8 cellular contexts compared by ENCODE assay signal in genomic region chr15:66763186-66764066, GRCh38.
DNase-seq lines count a peak whose midpoint lies in the region; ATAC-seq lines count a peak whose summit lies in the region.

No MANE protein-coding gene starts in this region.

- no peaks in the 10 kb centered on the region for H3K27me3 ChIP-seq in stomach smooth muscle (ENCODE audit: control insufficient read depth in 1 of 2, insufficient read depth in 2 of 2, low read length in 2 of 2)

- in situ Hi-C loops in G401 (cut with HindIII; ENCODE audit: low sequenced_read_pairs) = no loop called here

- H3K4me3 ChIP-seq in stomach smooth muscle (ENCODE audit: low read length in 2 of 2) = no peak overlapping the region

- H3K9ac ChIP-seq in stomach smooth muscle (ENCODE audit: low read length in 2 of 2) = no peak overlapping the region

- H3K27ac ChIP-seq in stomach smooth muscle (ENCODE audit: low read length) = peak overlapping the region; percentile 41

- peak; percentile 86 for DNase-seq in HT-29 (ENCODE audit: low spot score)
- peak in 39 of 58 donors; percentile 3 to 67 (median 29) for DNase-seq in anterior cingulate cortex (lab: John Stamatoyannopoulos, UW)
- DNase-seq in left lobe of liver (ENCODE audit: low spot score) = peak; percentile 73
- no peak for DNase-seq in G401 (ENCODE audit: low spot score)
- no peak for DNase-seq in NK-92 (lab: John Stamatoyannopoulos, UW; ENCODE audit: unreplicated experiment)

- ATAC-seq in left lobe of liver (peak; percentile 31), GM18873 (IDR thresholded peaks at IDR 0.05; ENCODE audit: low FRiP score, unreplicated experiment) (no peak), HG03039 (IDR thresholded peaks at IDR 0.05; ENCODE audit: unreplicated experiment) (no peak)

- no peaks in the 10 kb centered on the region for H3K36me3 ChIP-seq in stomach smooth muscle (ENCODE audit: control insufficient read depth in 2 of 2, insufficient read depth in 2 of 2, low read length in 2 of 2)

- no peaks in the 10 kb centered on the region for H3K9me3 ChIP-seq in stomach smooth muscle (ENCODE audit: control insufficient read depth in 2 of 2, low read length in 2 of 2)

- H3K4me1 ChIP-seq in stomach smooth muscle (ENCODE audit: control insufficient read depth, insufficient read depth, low read length) = peaks cover 38% of the 10 kb centered on the region

Comparison
In these comparisons a context has a peak if more than half of its experiments do, and no peak if none do; other contexts are left out.
1. DNase-seq: peak in HT-29 (single experiment), anterior cingulate cortex (39 of 58) and left lobe of liver (single experiment); none in G401 (single experiment) and NK-92 (single experiment).